In genomic region chr14:35985504-35986218, GRCh38 we compare ENCODE assay signal across 9 cellular contexts.
A peak's percentile ranks its signal among the peaks of the same experiment; 100 is the strongest.
DNase-seq lines count a peak whose midpoint lies in the region; ATAC-seq and TF ChIP-seq lines count a peak whose summit lies in the region.
"Had no signal": no experiment of that assay in that cellular context is flagged by ENCODE, and none has a peak within 500 bp of the region (broad histone marks: within the 10 kb centered on the region; RNA-seq: fewer than 3 reads in every experiment).

No MANE protein-coding gene starts in this region.

- no peaks in the 10 kb centered on the region for H3K36me3 ChIP-seq in neural progenitor cell
- no peaks in the 10 kb centered on the region for H3K36me3 ChIP-seq in endodermal cell (ENCODE audit: control insufficient read depth, insufficient read depth, low read length)
- H3K36me3 ChIP-seq in SJCRH30, result no peaks in the 10 kb centered on the region

- WGBS in endodermal cell (ENCODE audit: insufficient coverage in 1 of 2, insufficient read length in 1 of 2), 2 experiments, result 86 to 91% methylated on average over 2 to 5 of the region's 5 CpGs

- H3K4me3 Mint-ChIP-seq in neural progenitor cell (no peak overlapping the region), endodermal cell (no peak overlapping the region)
- H3K4me3 Mint-ChIP-seq: activated T-helper 17 cell treated with anti-CD3 and anti-CD28 coated beads, Interleukin-2, amount 50 U/mL, for 72 hours had no signal

- H3K4me2 ChIP-seq in neural progenitor cell, result no peak overlapping the region

- no peak overlapping the region for H3K9ac ChIP-seq in neural progenitor cell
- no peak overlapping the region for H3K9ac ChIP-seq in endodermal cell (ENCODE audit: extremely low read depth, low read length, poor library complexity, severe bottlenecking)

- H3K27ac ChIP-seq in neural progenitor cell (no peak overlapping the region), endodermal cell (ENCODE audit: low read depth, low read length) (no peak overlapping the region), SJCRH30 (no peak overlapping the region)

- peak; percentile 63 for ATAC-seq in GM18873 (IDR thresholded peaks at IDR 0.05; ENCODE audit: low FRiP score, unreplicated experiment)
- ATAC-seq in HG02610 (IDR thresholded peaks at IDR 0.05; ENCODE audit: unreplicated experiment), result peak; percentile 35
- ATAC-seq: activated T-helper 17 cell treated with anti-CD3 and anti-CD28 coated beads, Interleukin-2, amount 50 U/mL, for 72 hours had no signal

- no peaks in the 10 kb centered on the region for H3F3A ChIP-seq in neural progenitor cell (ENCODE audit: low read depth)

- DNase-seq in SW480 (ENCODE audit: low spot score) (peak; percentile 18), neural progenitor cell (ENCODE audit: low spot score) (peak; percentile 24), endodermal cell (no peak), mesenteric fat pad (ENCODE audit: low spot score) (no peak), SJCRH30 (no peak), SHP77 (lab: John Stamatoyannopoulos, UW) (no peak)

- H3K27me3 ChIP-seq in neural progenitor cell, result no peaks in the 10 kb centered on the region
- H3K27me3 ChIP-seq in endodermal cell (ENCODE audit: control insufficient read depth, insufficient read depth, low read length, poor library complexity, severe bottlenecking), result no peaks in the 10 kb centered on the region
- 0 out of 2 replicates have a peak, but pooled peaks cover 2% of the 10 kb centered on the region for H3K27me3 ChIP-seq in SJCRH30

- no peaks in the 10 kb centered on the region for H3K36me3 Mint-ChIP-seq in neural progenitor cell
- H3K36me3 Mint-ChIP-seq in endodermal cell (ENCODE audit: low read depth), result no peaks in the 10 kb centered on the region

- peak overlapping the region; percentile 44 for H2AFZ ChIP-seq in neural progenitor cell (replicated peaks)

- peaks cover 3% of the 10 kb centered on the region for H3K27me3 Mint-ChIP-seq in neural progenitor cell (ENCODE audit: insufficient read depth, low read depth)
- no peaks in the 10 kb centered on the region for H3K27me3 Mint-ChIP-seq in endodermal cell (ENCODE audit: insufficient read depth)

- H3K4me1 Mint-ChIP-seq in neural progenitor cell, result peaks cover 7% of the 10 kb centered on the region
- H3K4me1 Mint-ChIP-seq in endodermal cell, result peaks cover 5% of the 10 kb centered on the region
- H3K4me1 Mint-ChIP-seq: activated T-helper 17 cell treated with anti-CD3 and anti-CD28 coated beads, Interleukin-2, amount 50 U/mL, for 72 hours had no signal

- no peaks in the 10 kb centered on the region for H3K79me2 ChIP-seq in neural progenitor cell (ENCODE audit: low read depth)

- H3K9me3 ChIP-seq in neural progenitor cell (ENCODE audit: low read depth) (no peaks in the 10 kb centered on the region), endodermal cell (ENCODE audit: control insufficient read depth, low read length) (no peaks in the 10 kb centered on the region), SJCRH30 (replicated peaks) (no peaks in the 10 kb centered on the region)

- peak; percentile 17 for TF ChIP-seq CTCF in neural progenitor cell (IDR thresholded peaks at IDR 0.05)
- TF ChIP-seq CTCF in endodermal cell (conservative IDR thresholded peaks at IDR 0.05), result no peak

- H3K4me3 ChIP-seq in neural progenitor cell, result no peak overlapping the region
- H3K4me3 ChIP-seq in endodermal cell (ENCODE audit: low read length), result no peak overlapping the region
- no peak overlapping the region for H3K4me3 ChIP-seq in SJCRH30

- H3K27ac Mint-ChIP-seq in neural progenitor cell, result no peak overlapping the region
- H3K27ac Mint-ChIP-seq in endodermal cell, result no peak overlapping the region
- H3K27ac Mint-ChIP-seq: activated T-helper 17 cell treated with anti-CD3 and anti-CD28 coated beads, Interleukin-2, amount 50 U/mL, for 72 hours had no signal

- H3K9me3 Mint-ChIP-seq in neural progenitor cell (no peaks in the 10 kb centered on the region), endodermal cell (peaks cover 1% of the 10 kb centered on the region)
- H3K9me3 Mint-ChIP-seq: activated T-helper 17 cell treated with anti-CD3 and anti-CD28 coated beads, Interleukin-2, amount 50 U/mL, for 72 hours had no signal

- H4K20me1 ChIP-seq in neural progenitor cell (ENCODE audit: low read depth), result no peaks in the 10 kb centered on the region

- H3K4me1 ChIP-seq in neural progenitor cell (peaks cover 16% of the 10 kb centered on the region), endodermal cell (ENCODE audit: control insufficient read depth, insufficient read depth, low read length) (no peaks in the 10 kb centered on the region), SJCRH30 (no peaks in the 10 kb centered on the region)

Comparison
In these comparisons a context has a peak if more than half of its experiments do, and no peak if none do; other contexts are left out.
1. DNase-seq: peak in SW480 (single experiment) and neural progenitor cell (single experiment); none in endodermal cell (single experiment), mesenteric fat pad (single experiment), SJCRH30 (0 of 2) and SHP77 (0 of 2).